8 cellular contexts compared by ENCODE assay signal in the genomic region with DNA sequence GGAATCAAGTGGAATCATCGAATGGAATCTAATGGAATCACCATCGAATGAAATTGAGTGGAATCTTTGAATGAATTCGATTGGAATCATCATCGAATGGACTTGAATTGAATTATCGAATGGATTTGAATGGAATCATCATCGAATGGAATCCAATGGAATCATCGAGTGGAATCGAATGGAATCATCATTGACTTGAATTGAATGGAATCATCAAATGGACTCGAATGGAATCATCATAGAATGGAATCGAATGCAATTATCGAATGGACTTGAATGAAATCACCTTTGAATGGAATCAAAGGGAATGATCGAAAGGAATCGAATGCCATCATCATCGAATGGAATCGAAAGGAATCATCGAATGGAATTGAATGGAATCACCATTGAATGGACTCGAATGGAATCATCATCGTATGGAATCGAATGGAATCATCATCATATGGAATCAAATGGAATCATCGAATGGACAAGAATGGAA.
A peak's percentile ranks its signal among the peaks of the same experiment; 100 is the strongest.
DNase-seq lines count a peak whose midpoint lies in the region; ATAC-seq, FAIRE-seq and TF ChIP-seq lines count a peak whose summit lies in the region.
"Not testable (repeated sequence)": the region's sequence is repeated elsewhere in the genome, so short reads cannot be mapped to it uniquely, and the experiment has no call there.

No MANE protein-coding gene starts in this region.

- not testable (repeated sequence) for TF ChIP-seq CTCF in GM12864 (IDR thresholded peaks at IDR 0.05; ENCODE audit: low read depth, low read length, missing control alignments); bronchial epithelial cell (IDR thresholded peaks at IDR 0.05; ENCODE audit: insufficient read depth, low read length, severe bottlenecking); uterus (IDR thresholded peaks at IDR 0.05)

- not testable (repeated sequence) for H3K4me1 ChIP-seq in naive thymus-derived CD4-positive, alpha-beta T cell (ENCODE audit: control insufficient read depth in 2 of 2, insufficient read depth in 2 of 2, low read length in 2 of 2); uterus

- POLR2A ChIA-PET in naive thymus-derived CD4-positive, alpha-beta T cell (lab: Charles Lee), result not testable (repeated sequence)

- not testable (repeated sequence) for H3K4me3 ChIP-seq in GM12864 (ENCODE audit: low read depth, low read length); bronchial epithelial cell (ENCODE audit: low read depth, low read length); naive thymus-derived CD4-positive, alpha-beta T cell (ENCODE audit: low read length); uterus

- peak overlapping the region in 1 of 10 donors; percentile 1 for H3K4me3 Mint-ChIP-seq in naive thymus-derived CD4-positive, alpha-beta T cell

- not testable (repeated sequence) for H3K27me3 ChIP-seq in bronchial epithelial cell (ENCODE audit: control insufficient read depth, insufficient read depth, low read length); naive thymus-derived CD4-positive, alpha-beta T cell (ENCODE audit: control insufficient read depth in 2 of 2, insufficient read depth in 2 of 2, low read length in 2 of 2); uterus

- CTCF ChIA-PET in naive thymus-derived CD4-positive, alpha-beta T cell (lab: Charles Lee), result not testable (repeated sequence)

- FAIRE-seq in bronchial epithelial cell (lab: Jason Lieb, UNC), result not testable (repeated sequence)

- not testable (repeated sequence) for TF ChIP-seq POLR2A in uterus (IDR thresholded peaks at IDR 0.05)

- H3K9me3 Mint-ChIP-seq in naive thymus-derived CD4-positive, alpha-beta T cell, result peaks cover 9 to 26% (median 19%) of the 10 kb centered on the region in 11 donors

- H3K27ac Mint-ChIP-seq in naive thymus-derived CD4-positive, alpha-beta T cell, result not testable (repeated sequence)

- not testable (repeated sequence) for H3K4me1 Mint-ChIP-seq in naive thymus-derived CD4-positive, alpha-beta T cell

- H3K36me3 Mint-ChIP-seq in naive thymus-derived CD4-positive, alpha-beta T cell, result peaks cover 0 to 15% (median 10%) of the 10 kb centered on the region in 5 donors

- intact Hi-C loops in Right ventricle myocardium inferior (cut with DNase I), result loop anchor here (1.0 kb wide), 1 partner anchor 11 kb away; no protein-coding TSS in a partner anchor
- intact Hi-C loops in naive thymus-derived CD4-positive, alpha-beta T cell (cut with micrococcal nuclease); uterus (cut with DNase I; ENCODE audit: low total_unique reads): not testable (repeated sequence)

- H3K36me3 ChIP-seq in bronchial epithelial cell (ENCODE audit: control insufficient read depth, insufficient read depth, low read length); naive thymus-derived CD4-positive, alpha-beta T cell (ENCODE audit: control insufficient read depth in 2 of 3, insufficient read depth in 3 of 3, low read length in 3 of 3); uterus: not testable (repeated sequence)

- peak; percentile 75 for DNase-seq in GM12864 (ENCODE audit: low read depth)
- peak; percentile 91 for DNase-seq in RPMI7951 (ENCODE audit: low read depth)
- peak; percentile 68 for DNase-seq in activated CD8-positive, alpha-beta memory T cell treated with anti-CD3 and anti-CD28 coated beads, Interleukin-2, amount 50 U/mL, for 24 hours (ENCODE audit: extremely low read depth)
- peak; percentile 95 for DNase-seq in bronchial epithelial cell (ENCODE audit: low read depth)
- DNase-seq in Right ventricle myocardium inferior (ENCODE audit: missing footprints), result peak; percentile 58
- DNase-seq in naive thymus-derived CD4-positive, alpha-beta T cell, result peak; percentile 50 to 87 (median 81)
- peak; percentile 51 for DNase-seq in stimulated activated CD4-positive, alpha-beta T cell treated with anti-CD3 and anti-CD28 coated beads, Interleukin-1b, Interleukin-23, amount 100 ng/mL, for 48 hours
- peak; percentile 65 to 69 for DNase-seq in uterus

- H3K27ac ChIP-seq in naive thymus-derived CD4-positive, alpha-beta T cell (ENCODE audit: low read depth, low read length); uterus: not testable (repeated sequence)

- not testable (repeated sequence) for H3K27me3 Mint-ChIP-seq in naive thymus-derived CD4-positive, alpha-beta T cell

- H3K9me3 ChIP-seq in naive thymus-derived CD4-positive, alpha-beta T cell (ENCODE audit: control insufficient read depth in 2 of 3, low read length in 3 of 3); uterus: not testable (repeated sequence)

- ATAC-seq in Right ventricle myocardium inferior; naive thymus-derived CD4-positive, alpha-beta T cell: not testable (repeated sequence)
